10 cellular contexts compared by ENCODE assay signal in genomic region chr11:2772544-2773031, GRCh38.
DNase-seq lines count a peak whose midpoint lies in the region; ATAC-seq, FAIRE-seq and TF ChIP-seq lines count a peak whose summit lies in the region.
"Had no signal": no experiment of that assay in that cellular context is flagged by ENCODE, and none has a peak within 500 bp of the region (broad histone marks: within the 10 kb centered on the region; RNA-seq: fewer than 3 reads in every experiment).

No MANE protein-coding gene starts in this region.

- no peak for TF ChIP-seq RAD21 in HCT116 (IDR thresholded peaks at IDR 0.05; ENCODE audit: low read depth)

- no peaks in the 10 kb centered on the region for H3K36me3 ChIP-seq in HCT116 (ENCODE audit: control insufficient read depth in 1 of 2, insufficient read depth in 2 of 2, low read length in 2 of 2)

- H3K27ac ChIP-seq in HCT116 (ENCODE audit: low read depth, low read length) (no peak overlapping the region), foreskin keratinocyte (no peak overlapping the region)

- H3K4me1 ChIP-seq in HCT116 (ENCODE audit: control insufficient read depth in 1 of 2, insufficient read depth in 2 of 2, low read length in 2 of 2), result peaks cover 7 to 35% of the 10 kb centered on the region in 2 experiments; a peak in 3 of 4 replicates
- H3K4me1 ChIP-seq in foreskin keratinocyte, result no peaks in the 10 kb centered on the region

- intact Hi-C loops in HCT116 (cut with micrococcal nuclease), result no loop called here

- BruUV-seq in HCT116 (replicated peaks; lab: Mats Ljungman, UMichigan), result no TSS peak

- H3K9me2 ChIP-seq in HCT116 (ENCODE audit: insufficient read depth), result no peaks in the 10 kb centered on the region

- no peaks in the 10 kb centered on the region for H3K9me3 Mint-ChIP-seq in activated CD8-positive, alpha-beta T cell treated with anti-CD3 and anti-CD28 coated beads, Interleukin-2, amount 10 ng/mL, durations not matched to agents 7 days and 5 days (ENCODE audit: insufficient read depth)

- H3K4me2 ChIP-seq in HCT116 (ENCODE audit: low read length), result peak overlapping the region; percentile 48; the same call in 1 of the 2 replicates

- no peaks in the 10 kb centered on the region for H3K9me3 ChIP-seq in HCT116 (ENCODE audit: control insufficient read depth in 1 of 2, insufficient read depth in 1 of 2, low read depth in 1 of 2, low read length in 2 of 2)

- peak; percentile 84 for ATAC-seq in HCT116
- peak; percentile 54 for ATAC-seq in activated CD8-positive, alpha-beta T cell treated with anti-CD3 and anti-CD28 coated beads, Interleukin-2, amount 10 ng/mL, durations not matched to agents 7 days and 5 days
- peak; percentile 71 for ATAC-seq in foreskin keratinocyte
- no peak for ATAC-seq in HG02973 (IDR thresholded peaks at IDR 0.05; ENCODE audit: unreplicated experiment)

- no peaks in the 10 kb centered on the region for H3K27me3 ChIP-seq in HCT116 (ENCODE audit: insufficient read depth, low read length)
- H3K27me3 ChIP-seq in foreskin keratinocyte, result peaks cover 38% of the 10 kb centered on the region

- H3K36me3 Mint-ChIP-seq in activated CD8-positive, alpha-beta T cell treated with anti-CD3 and anti-CD28 coated beads, Interleukin-2, amount 10 ng/mL, durations not matched to agents 7 days and 5 days (ENCODE audit: low read depth), result no peaks in the 10 kb centered on the region

- RAD21 ChIA-PET in HCT116 (lab: Charles Lee; ENCODE audit: low non-redundant PET in 1 of 2, low total read pairs in 2 of 2, uncharacterized antibody in 2 of 2, unreplicated experiment in 2 of 2), result no interaction called here

- H3K9ac ChIP-seq in HCT116 (ENCODE audit: low read length), result no peak overlapping the region

- H4K20me1 ChIP-seq in HCT116 (ENCODE audit: insufficient read depth), result no peaks in the 10 kb centered on the region

- no peaks in the 10 kb centered on the region for H3K79me2 ChIP-seq in HCT116 (ENCODE audit: insufficient read depth, low read length)

- H3K27me3 Mint-ChIP-seq in activated CD8-positive, alpha-beta T cell treated with anti-CD3 and anti-CD28 coated beads, Interleukin-2, amount 10 ng/mL, durations not matched to agents 7 days and 5 days (ENCODE audit: low read depth), result peaks cover 12% of the 10 kb centered on the region
- H3K27me3 Mint-ChIP-seq: activated naive CD8-positive, alpha-beta T cell had no signal

- no peak overlapping the region for H3K4me3 ChIP-seq in HCT116 (replicated peaks in 1 of 2; ENCODE audit: low read depth in 1 of 2, low read length in 2 of 2)

- in situ Hi-C loops in ACHN (cut with HindIII; ENCODE audit: low pct_ligation_motif_present, low pct_unique_long_range_greater_than_20kb, low sequenced_read_pairs), result no loop called here

- POLR2A ChIA-PET in HCT116 (lab: Charles Lee), result no interaction called here
- POLR2A ChIA-PET in activated CD8-positive, alpha-beta T cell treated with anti-CD3 and anti-CD28 coated beads, Interleukin-2, amount 10 ng/mL, durations not matched to agents 7 days and 5 days (lab: Charles Lee), result no interaction called here

- FAIRE-seq in D721Med (lab: Jason Lieb, UNC), result no peak

- H3K27ac Mint-ChIP-seq in activated CD8-positive, alpha-beta T cell treated with anti-CD3 and anti-CD28 coated beads, Interleukin-2, amount 10 ng/mL, durations not matched to agents 7 days and 5 days, result no peak overlapping the region
- H3K27ac Mint-ChIP-seq: activated naive CD8-positive, alpha-beta T cell had no signal

- peaks cover 23% of the 10 kb centered on the region for H3K4me1 Mint-ChIP-seq in activated CD8-positive, alpha-beta T cell treated with anti-CD3 and anti-CD28 coated beads, Interleukin-2, amount 10 ng/mL, durations not matched to agents 7 days and 5 days (ENCODE audit: low read depth)

- DNase-seq in ACHN (peak; percentile 48), HCT116 (ENCODE audit: low read depth, low spot score) (peak; percentile 31), foreskin keratinocyte (peak; percentile 43 to 66), D721Med (ENCODE audit: insufficient read length, low spot score) (no peak), NCI-H2171 treated with DMSO at 0.1 percent for 48 hours (lab: John Stamatoyannopoulos, UW) (no peak), NCI-H2196 (lab: John Stamatoyannopoulos, UW; ENCODE audit: unreplicated experiment) (no peak)
- DNase-seq in activated CD8-positive, alpha-beta T cell treated with anti-CD3 and anti-CD28 coated beads, Interleukin-2, amount 10 ng/mL, durations not matched to agents 7 days and 5 days, result peak; percentile 51
- DNase-seq: GOT3 had no signal

- H2AFZ ChIP-seq in HCT116 (ENCODE audit: low read depth, low read length, poor library complexity, severe bottlenecking), result no peak overlapping the region

- TF ChIP-seq CTCF in HCT116 (IDR thresholded peaks at IDR 0.05 in 2 of 3, conservative IDR thresholded peaks at IDR 0.05 in 1 of 3; ENCODE audit: borderline replicate concordance in 1 of 3, insufficient read depth in 1 of 3, low read depth in 2 of 3, low read length in 2 of 3), result no peak
- no peak for TF ChIP-seq CTCF in foreskin keratinocyte (conservative IDR thresholded peaks at IDR 0.05)
- TF ChIP-seq CTCF in D721Med (IDR thresholded peaks at IDR 0.05; ENCODE audit: insufficient read depth, missing control alignments), result no peak

- H3K4me3 Mint-ChIP-seq in activated CD8-positive, alpha-beta T cell treated with anti-CD3 and anti-CD28 coated beads, Interleukin-2, amount 10 ng/mL, durations not matched to agents 7 days and 5 days, result no peak overlapping the region
- H3K4me3 Mint-ChIP-seq: activated naive CD8-positive, alpha-beta T cell had no signal

- TF ChIP-seq POLR2A in HCT116 (IDR thresholded peaks at IDR 0.05; ENCODE audit: borderline replicate concordance, extremely low read depth, insufficient read depth, insufficient read length), result no peak

- CTCF ChIA-PET in HCT116 (lab: Charles Lee), result no interaction called here
- CTCF ChIA-PET in activated CD8-positive, alpha-beta T cell treated with anti-CD3 and anti-CD28 coated beads, Interleukin-2, amount 10 ng/mL, durations not matched to agents 7 days and 5 days (lab: Charles Lee), result no interaction called here

TF ChIP-seq in HCT116, 20 proteins besides CTCF, POLR2A, EP300 and RAD21:
- TF ChIP-seq FOSL1 (IDR thresholded peaks at IDR 0.05; ENCODE audit: low read depth), result peak; percentile 52
- TF ChIP-seq, protein P1, sequence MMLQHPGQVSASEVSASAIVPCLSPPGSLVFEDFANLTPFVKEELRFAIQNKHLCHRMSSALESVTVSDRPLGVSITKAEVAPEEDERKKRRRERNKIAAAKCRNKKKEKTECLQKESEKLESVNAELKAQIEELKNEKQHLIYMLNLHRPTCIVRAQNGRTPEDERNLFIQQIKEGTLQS (IDR thresholded peaks at IDR 0.05), result no peak

Comparison
In these comparisons a context has a peak if more than half of its experiments do, and no peak if none do; other contexts are left out.
1. DNase-seq: peak in ACHN (single experiment), HCT116 (single experiment), activated CD8-positive, alpha-beta T cell treated with anti-CD3 and anti-CD28 coated beads, Interleukin-2, amount 10 ng/mL, durations not matched to agents 7 days and 5 days (single experiment) and foreskin keratinocyte (2 of 2); none in D721Med (single experiment), NCI-H2171 treated with DMSO at 0.1 percent for 48 hours (single experiment) and NCI-H2196 (single experiment).